In genomic region chr21:39648879-39649278, GRCh38 we compare ENCODE assay signal across 15 cellular contexts. TPM values are rescaled to one million over a fixed set of nuclear protein-coding genes. Genes with fewer than 3 reads are reported as not detected.
A peak's percentile ranks its signal among the peaks of the same experiment; 100 is the strongest.
DNase-seq lines count a peak whose midpoint lies in the region; ATAC-seq and TF ChIP-seq lines count a peak whose summit lies in the region.
"Had no signal": no experiment of that assay in that cellular context is flagged by ENCODE, and none has a peak within 500 bp of the region (broad histone marks: within the 10 kb centered on the region; RNA-seq: fewer than 3 reads in every experiment).

No MANE protein-coding gene starts in this region.

- DNase-seq in GM23338 (ENCODE audit: low spot score) (no peak), MM.1S (peak; percentile 5), endodermal cell (no peak), osteoblast (ENCODE audit: insufficient read length, low spot score, missing footprints) (peak; percentile 51), gastrocnemius medialis (no peak), head of caudate nucleus (no peak), D341Med (ENCODE audit: low spot score) (no peak), SK-N-SH (no peak)
- DNase-seq: 8988T; CD4-positive, CD25-positive, alpha-beta regulatory T cell; DMS79 treated with DMSO at 0.1 percent for 48 hours; EL; GDM1 had no signal

- H3K27me3 ChIP-seq in GM23338 (ENCODE audit: insufficient read depth), result no peaks in the 10 kb centered on the region
- no peaks in the 10 kb centered on the region for H3K27me3 ChIP-seq in MM.1S (replicated peaks; ENCODE audit: insufficient read depth, low read length)
- H3K27me3 ChIP-seq in endodermal cell (ENCODE audit: control insufficient read depth, insufficient read depth, low read length, poor library complexity, severe bottlenecking), result no peaks in the 10 kb centered on the region
- peaks cover 10% of the 10 kb centered on the region for H3K27me3 ChIP-seq in osteoblast (ENCODE audit: insufficient read depth, low read length)
- H3K27me3 ChIP-seq in gastrocnemius medialis, result no peaks in the 10 kb centered on the region
- no peaks in the 10 kb centered on the region for H3K27me3 ChIP-seq in SK-N-SH (ENCODE audit: insufficient read depth)
- H3K27me3 ChIP-seq: BLaER1 treated with 17β-estradiol and CSF1 and Interleukin-3, amounts not matched to agents 10 nM and 100 nM had no signal

- H3K9me3 ChIP-seq in MM.1S (replicated peaks; ENCODE audit: insufficient read depth, low read length) (no peaks in the 10 kb centered on the region), endodermal cell (ENCODE audit: control insufficient read depth, low read length) (peaks cover 11% of the 10 kb centered on the region), osteoblast (ENCODE audit: low read depth, low read length) (peaks cover 4% of the 10 kb centered on the region), gastrocnemius medialis (no peaks in the 10 kb centered on the region), SK-N-SH (no peaks in the 10 kb centered on the region)

- TF ChIP-seq POLR2A in gastrocnemius medialis (IDR thresholded peaks at IDR 0.05), result no peak

- H3K4me3 ChIP-seq in GM23338, result no peak overlapping the region
- no peak overlapping the region for H3K4me3 ChIP-seq in MM.1S (ENCODE audit: low read length)
- H3K4me3 ChIP-seq in endodermal cell (ENCODE audit: low read length), result no peak overlapping the region
- H3K4me3 ChIP-seq in osteoblast (ENCODE audit: insufficient read depth, low read length), result no peak overlapping the region
- no peak overlapping the region for H3K4me3 ChIP-seq in gastrocnemius medialis
- no peak overlapping the region for H3K4me3 ChIP-seq in SK-N-SH (ENCODE audit: low read depth in 2 of 2, low read length in 1 of 2)
- H3K4me3 ChIP-seq: BLaER1 treated with 17β-estradiol and CSF1 and Interleukin-3, amounts not matched to agents 10 nM and 100 nM had no signal

- no peak overlapping the region for H3K4me2 ChIP-seq in GM23338
- H3K4me2 ChIP-seq in MM.1S (ENCODE audit: low read depth, low read length), result no peak overlapping the region
- H3K4me2 ChIP-seq in osteoblast (ENCODE audit: insufficient read depth, low read length), result no peak overlapping the region
- no peak overlapping the region for H3K4me2 ChIP-seq in SK-N-SH
- H3K4me2 ChIP-seq: BLaER1 treated with 17β-estradiol and CSF1 and Interleukin-3, amounts not matched to agents 10 nM and 100 nM had no signal

- H3K4me1 Mint-ChIP-seq in GM23338, result peaks cover 29% of the 10 kb centered on the region
- peaks cover 15% of the 10 kb centered on the region for H3K4me1 Mint-ChIP-seq in endodermal cell
- H3K4me1 Mint-ChIP-seq: CD4-positive, CD25-positive, alpha-beta regulatory T cell; IgD-negative memory B cell had no signal

- H3K79me2 ChIP-seq in GM23338 (replicated peaks; ENCODE audit: insufficient read depth) (peaks cover 46% of the 10 kb centered on the region), MM.1S (ENCODE audit: low read length) (no peaks in the 10 kb centered on the region), osteoblast (ENCODE audit: insufficient read depth, low read length) (no peaks in the 10 kb centered on the region), SK-N-SH (ENCODE audit: insufficient read depth) (no peaks in the 10 kb centered on the region)

- 67 to 89% methylated on average over 2 to 6 of the region's 6 CpGs for WGBS in endodermal cell (ENCODE audit: insufficient coverage in 1 of 2, insufficient read length in 1 of 2), 2 experiments
- WGBS in SK-N-SH (ENCODE audit: low lambda C conversion rate), result 59% methylated on average over 3 of the region's 6 CpGs

- no peak for TF ChIP-seq CTCF in GM23338 (conservative IDR thresholded peaks at IDR 0.05; ENCODE audit: low read depth in 2 of 2)
- TF ChIP-seq CTCF in MM.1S (IDR thresholded peaks at IDR 0.05; ENCODE audit: low read length), result no peak
- no peak for TF ChIP-seq CTCF in endodermal cell (conservative IDR thresholded peaks at IDR 0.05)
- TF ChIP-seq CTCF in osteoblast (IDR thresholded peaks at IDR 0.05; ENCODE audit: extremely low read depth, low read depth, low read length), result no peak
- no peak for TF ChIP-seq CTCF in gastrocnemius medialis (IDR thresholded peaks at IDR 0.05 in 4 of 5, conservative IDR thresholded peaks at IDR 0.05 in 1 of 5)
- no peak for TF ChIP-seq CTCF in SK-N-SH (IDR thresholded peaks at IDR 0.05)

- peaks cover 6% of the 10 kb centered on the region for H3K27me3 Mint-ChIP-seq in GM23338 (ENCODE audit: insufficient read depth, low read depth, poor library complexity)
- H3K27me3 Mint-ChIP-seq in endodermal cell (ENCODE audit: insufficient read depth), result no peaks in the 10 kb centered on the region
- H3K27me3 Mint-ChIP-seq: CD4-positive, CD25-positive, alpha-beta regulatory T cell; IgD-negative memory B cell had no signal

- H2AFZ ChIP-seq in GM23338 (no peak overlapping the region), MM.1S (ENCODE audit: low read length) (no peak overlapping the region), osteoblast (ENCODE audit: low read length) (peak overlapping the region; percentile 31), SK-N-SH (ENCODE audit: low read depth) (no peak overlapping the region)

- H3K36me3 ChIP-seq in GM23338 (ENCODE audit: insufficient read depth), result peaks cover 24% of the 10 kb centered on the region
- H3K36me3 ChIP-seq in MM.1S (replicated peaks; ENCODE audit: insufficient read depth, low read length), result no peaks in the 10 kb centered on the region
- H3K36me3 ChIP-seq in endodermal cell (ENCODE audit: control insufficient read depth, insufficient read depth, low read length), result no peaks in the 10 kb centered on the region
- no peaks in the 10 kb centered on the region for H3K36me3 ChIP-seq in osteoblast (ENCODE audit: insufficient read depth, low read length)
- H3K36me3 ChIP-seq in gastrocnemius medialis, result no peaks in the 10 kb centered on the region
- H3K36me3 ChIP-seq in SK-N-SH (replicated peaks in 1 of 2; ENCODE audit: control insufficient read depth in 1 of 2, insufficient read depth in 2 of 2, low read length in 1 of 2), result no peaks in the 10 kb centered on the region
- H3K36me3 ChIP-seq: BLaER1 treated with 17β-estradiol and CSF1 and Interleukin-3, amounts not matched to agents 10 nM and 100 nM had no signal

- H4K20me1 ChIP-seq in GM23338 (replicated peaks; ENCODE audit: insufficient read depth) (no peaks in the 10 kb centered on the region), MM.1S (ENCODE audit: insufficient read depth, low read length) (no peaks in the 10 kb centered on the region), osteoblast (ENCODE audit: insufficient read depth, low read length) (no peaks in the 10 kb centered on the region), SK-N-SH (ENCODE audit: insufficient read depth) (no peaks in the 10 kb centered on the region)
- H4K20me1 ChIP-seq: BLaER1 treated with 17β-estradiol and CSF1 and Interleukin-3, amounts not matched to agents 10 nM and 100 nM had no signal

- H3K9me3 Mint-ChIP-seq in GM23338 (no peaks in the 10 kb centered on the region), endodermal cell (peaks cover 5% of the 10 kb centered on the region)

- H3F3A ChIP-seq in GM23338 (replicated peaks; ENCODE audit: low read depth) (peaks cover 2% of the 10 kb centered on the region; the same call in 1 of the 2 replicates), MM.1S (ENCODE audit: insufficient read depth, low read length) (peaks cover 2% of the 10 kb centered on the region), SK-N-SH (replicated peaks; ENCODE audit: insufficient read depth) (no peaks in the 10 kb centered on the region)

- POLR2A ChIA-PET in SK-N-SH (lab: Yijun Ruan, JAX), result no interaction called here

- no peak for ATAC-seq in GM23338
- ATAC-seq in gastrocnemius medialis, result no peak

- no peak overlapping the region for H3K27ac ChIP-seq in GM23338 (ENCODE audit: low read depth)
- H3K27ac ChIP-seq in MM.1S (ENCODE audit: low read length), result no peak overlapping the region
- no peak overlapping the region for H3K27ac ChIP-seq in endodermal cell (ENCODE audit: low read depth, low read length)
- H3K27ac ChIP-seq in osteoblast (ENCODE audit: low read depth, low read length), result no peak overlapping the region
- no peak overlapping the region for H3K27ac ChIP-seq in gastrocnemius medialis
- H3K27ac ChIP-seq in SK-N-SH (ENCODE audit: low read depth in 2 of 2, low read length in 1 of 2), result no peak overlapping the region
- H3K27ac ChIP-seq: BLaER1 treated with 17β-estradiol and CSF1 and Interleukin-3, amounts not matched to agents 10 nM and 100 nM had no signal

- no peak overlapping the region for H3K9ac ChIP-seq in MM.1S (ENCODE audit: low read length)
- no peak overlapping the region for H3K9ac ChIP-seq in endodermal cell (ENCODE audit: extremely low read depth, low read length, poor library complexity, severe bottlenecking)
- no peak overlapping the region for H3K9ac ChIP-seq in SK-N-SH
- H3K9ac ChIP-seq: BLaER1 treated with 17β-estradiol and CSF1 and Interleukin-3, amounts not matched to agents 10 nM and 100 nM had no signal

- peaks cover 6% of the 10 kb centered on the region; the same call in 1 of the 2 replicates for H3K9me2 ChIP-seq in GM23338 (ENCODE audit: insufficient read depth)
- H3K9me2 ChIP-seq in MM.1S (replicated peaks; ENCODE audit: insufficient read depth, low read length), result no peaks in the 10 kb centered on the region
- H3K9me2 ChIP-seq in SK-N-SH, result no peaks in the 10 kb centered on the region

- no peak for TF ChIP-seq EP300 in SK-N-SH (IDR thresholded peaks at IDR 0.05; ENCODE audit: borderline replicate concordance in 1 of 2, low read depth in 1 of 2, low read length in 1 of 2)

- H3K4me1 ChIP-seq in GM23338 (ENCODE audit: insufficient read depth) (peaks cover 20% of the 10 kb centered on the region), MM.1S (ENCODE audit: low read length) (peaks cover 7% of the 10 kb centered on the region), endodermal cell (ENCODE audit: control insufficient read depth, insufficient read depth, low read length) (peaks cover 2% of the 10 kb centered on the region), osteoblast (ENCODE audit: insufficient read depth, low read length) (peaks cover 6% of the 10 kb centered on the region), gastrocnemius medialis (no peaks in the 10 kb centered on the region), SK-N-SH (ENCODE audit: control insufficient read depth in 1 of 2, insufficient read depth in 2 of 2, low read depth in 1 of 2, low read length in 1 of 2) (no peaks in the 10 kb centered on the region)

- H3K4me3 Mint-ChIP-seq in GM23338 (no peak overlapping the region), endodermal cell (no peak overlapping the region)
- H3K4me3 Mint-ChIP-seq: CD4-positive, CD25-positive, alpha-beta regulatory T cell; IgD-negative memory B cell had no signal

- in situ Hi-C loops in gastrocnemius medialis (cut with MboI; ENCODE audit: low sequenced_read_pairs in 4 of 4), result loop anchor here in 1 of 4 donors (25.0 kb wide), 1 partner anchor 112 kb away; no protein-coding TSS in a partner anchor

- H3K36me3 Mint-ChIP-seq in GM23338 (ENCODE audit: low read depth) (peaks cover 90% of the 10 kb centered on the region), endodermal cell (ENCODE audit: low read depth) (peaks cover 43% of the 10 kb centered on the region)
- H3K36me3 Mint-ChIP-seq: CD4-positive, CD25-positive, alpha-beta regulatory T cell; IgD-negative memory B cell had no signal

- intact Hi-C loops in gastrocnemius medialis (cut with DNase I; ENCODE audit: low total_unique reads) (no loop called here), head of caudate nucleus (cut with DNase I) (no loop called here)

- H3K27ac Mint-ChIP-seq in GM23338 (0 out of 2 replicates have a peak overlapping the region, but pooled peaks have one; percentile 21), endodermal cell (peak overlapping the region; percentile 73)
- H3K27ac Mint-ChIP-seq: CD4-positive, CD25-positive, alpha-beta regulatory T cell; IgD-negative memory B cell had no signal

- CTCF ChIA-PET in SK-N-SH (lab: Yijun Ruan, JAX), result no interaction called here

- no peak for TF ChIP-seq RAD21 in SK-N-SH (IDR thresholded peaks at IDR 0.05; ENCODE audit: low read length)

RNA-seq across cellular contexts. Expression of gene B3GALT5, which starts 36.1 kb away (rescaled TPM):
- total RNA-seq in GM23338 (2014; rRNA removed; shearing (Covaris generic)), result 31.7 and 37.5 TPM in 2 replicates
- polyA plus RNA-seq in GM23338 (2016; fragmentation: Nextera tagmentation; extraction: Ambion mirVana) (6.2 TPM in 2 replicates), SK-N-SH (2012; rRNA removed) (0.35 and 0.36 TPM in 2 replicates)
- total RNA-seq in endodermal cell (1 to 10 TPM; 2.5 to 6.1 TPM), osteoblast (under 0.01 TPM in 2 replicates), gastrocnemius medialis (1 to 10 TPM in 1 of 4 donors, under 1 TPM in 1, not detected in 2; 0.02 to 1.3 TPM)
- polyA plus RNA-seq in endodermal cell (2013, experiment 1 of 2), result 1.2 TPM
- 1.0 TPM for polyA plus RNA-seq in endodermal cell (2013, experiment 2 of 2)
- 0.20 and 0.21 TPM in 2 replicates for polyA plus RNA-seq in SK-N-SH (2012; cell fraction: cytosol; rRNA removed)
- polyA plus RNA-seq in SK-N-SH (2012; cell fraction: nucleus; rRNA removed), result 0.89 and 1.0 TPM in 2 replicates
- total RNA-seq: CD4-positive, CD25-positive, alpha-beta regulatory T cell had no signal
- polyA plus RNA-seq: CD4-positive, CD25-positive, alpha-beta regulatory T cell; IgD-negative memory B cell had no signal

Comparison
In these comparisons a context has a peak if more than half of its experiments do, and no peak if none do; other contexts are left out.
1. DNase-seq: peak in MM.1S (single experiment) and osteoblast (single experiment); none in GM23338 (single experiment), endodermal cell (single experiment), gastrocnemius medialis (0 of 2), head of caudate nucleus (0 of 42), D341Med (single experiment) and SK-N-SH (single experiment).